In genomic region chr5:34858798-34859197, GRCh38 we compare ENCODE assay signal across 28 cellular contexts. TPM values are rescaled to one million over a fixed set of nuclear protein-coding genes. Genes with fewer than 3 reads are reported as not detected.
DNase-seq lines count a peak whose midpoint lies in the region; TF ChIP-seq lines count a peak whose summit lies in the region.
"Had no signal": no experiment of that assay in that cellular context is flagged by ENCODE, and none has a peak within 500 bp of the region (broad histone marks: within the 10 kb centered on the region; RNA-seq: fewer than 3 reads in every experiment).

No MANE protein-coding gene starts in this region.

- H3K9ac ChIP-seq in GM23248 (no peak overlapping the region), adipocyte (ENCODE audit: low read length) (no peak overlapping the region)

- H3K27me3 ChIP-seq in GM23248 (replicated peaks; ENCODE audit: insufficient read depth) = no peaks in the 10 kb centered on the region
- no peaks in the 10 kb centered on the region for H3K27me3 ChIP-seq in adipocyte (replicated peaks; ENCODE audit: control insufficient read depth, insufficient read depth, low read length)
- H3K27me3 ChIP-seq in tibial artery = no peaks in the 10 kb centered on the region
- H3K27me3 ChIP-seq: gastroesophageal sphincter, hepatocyte had no signal

- DNase-seq in GM23248 = peak; percentile 22
- DNase-seq in adipocyte (ENCODE audit: low read depth) = peak; percentile 56
- DNase-seq in fibroblast of the aortic adventitia (ENCODE audit: low read depth) = peak; percentile 73
- DNase-seq in tibial artery = no peak
- no peak for DNase-seq in foreskin melanocyte
- no peak for DNase-seq in T-helper 1 cell
- no peak for DNase-seq in NCI-H524 treated with DMSO at 0.1 percent for 48 hours (lab: John Stamatoyannopoulos, UW)
- DNase-seq: activated CD4-positive, alpha-beta T cell treated with anti-CD3 and anti-CD28 coated beads for 4 hours; activated CD8-positive, alpha-beta T cell treated with anti-CD3 and anti-CD28 coated beads, Interleukin-2, amount 10 ng/mL, durations not matched to agents 7 days and 5 days; aorta; COR-L47; DMS53; effector CD8-positive, alpha-beta T cell; HCEC 1CT; MV-4-11; NCI-H146; NCI-H82; SIG-M5; stimulated activated CD4-positive, alpha-beta T cell treated with anti-CD3 and anti-CD28 coated beads, Interleukin-1b, Interleukin-23, amount 100 ng/mL, for 48 hours; stimulated activated naive CD4-positive, alpha-beta T cell treated with Interleukin-2 at 50 U/mL for 16 hours; T-helper 9 cell had no signal

- H3K4me1 ChIP-seq in GM23248 (ENCODE audit: insufficient read depth) (no peaks in the 10 kb centered on the region), adipocyte (ENCODE audit: control insufficient read depth, insufficient read depth, low read length) (peaks cover 18% of the 10 kb centered on the region), tibial artery (peaks cover 0 to 41% (median 19%) of the 10 kb centered on the region in 4 donors)
- H3K4me1 ChIP-seq: gastroesophageal sphincter had no signal

- H3K27ac ChIP-seq in GM23248 (no peak overlapping the region), tibial artery (peak overlapping the region; percentile 17 to 58)
- H3K27ac ChIP-seq: C4-2B, coronary artery, gastroesophageal sphincter, hepatocyte, VCaP had no signal

- no peak overlapping the region for H3K4me2 ChIP-seq in GM23248 (ENCODE audit: unreplicated experiment)
- H3K4me2 ChIP-seq: hepatocyte had no signal

- H2AFZ ChIP-seq in GM23248 = no peak overlapping the region; the same call in 1 of the 2 replicates
- H2AFZ ChIP-seq: hepatocyte had no signal

- no peaks in the 10 kb centered on the region for H3K9me2 ChIP-seq in GM23248 (ENCODE audit: insufficient read depth)

- H3K9me3 ChIP-seq in GM23248 (ENCODE audit: low read depth) = no peaks in the 10 kb centered on the region
- no peaks in the 10 kb centered on the region for H3K9me3 ChIP-seq in adipocyte (ENCODE audit: control insufficient read depth, low read length)
- H3K9me3 ChIP-seq in tibial artery = no peaks in the 10 kb centered on the region
- H3K9me3 ChIP-seq: gastroesophageal sphincter had no signal

- no peaks in the 10 kb centered on the region for H3K79me2 ChIP-seq in GM23248 (ENCODE audit: insufficient read depth)
- H3K79me2 ChIP-seq: hepatocyte had no signal

- TF ChIP-seq CTCF in fibroblast of the aortic adventitia (IDR thresholded peaks at IDR 0.05; ENCODE audit: insufficient read depth, low read length) (no peak), tibial artery (IDR thresholded peaks at IDR 0.05) (no peak)

- H3K36me3 ChIP-seq in GM23248 (ENCODE audit: low read depth) (no peaks in the 10 kb centered on the region), adipocyte (ENCODE audit: control insufficient read depth, insufficient read depth, low read length, severe bottlenecking) (no peaks in the 10 kb centered on the region), tibial artery (no peaks in the 10 kb centered on the region)
- H3K36me3 ChIP-seq: gastroesophageal sphincter had no signal

- H3F3A ChIP-seq in GM23248 (ENCODE audit: insufficient read depth) = no peaks in the 10 kb centered on the region

- H3K4me3 ChIP-seq in GM23248 = no peak overlapping the region
- no peak overlapping the region for H3K4me3 ChIP-seq in adipocyte (ENCODE audit: low read length)
- H3K4me3 ChIP-seq in fibroblast of the aortic adventitia (ENCODE audit: low read depth, low read length) = no peak overlapping the region
- H3K4me3 ChIP-seq in tibial artery = no peak overlapping the region
- H3K4me3 ChIP-seq: coronary artery, gastroesophageal sphincter, hepatocyte, lung had no signal

- in situ Hi-C loops in GM23248 (cut with MboI) = no loop called here

- H4K20me1 ChIP-seq in GM23248 (ENCODE audit: insufficient read depth) = no peaks in the 10 kb centered on the region

- WGBS in GM23248 (ENCODE audit: low coverage in 1 of 2, low lambda C conversion rate in 2 of 2, missing lambda C conversion rate in 2 of 2), 2 experiments = 61 to 65% methylated on average over 2 of the region's 2 CpGs

- intact Hi-C loops in tibial artery (cut with DNase I; ENCODE audit: low total_unique reads) = no loop called here

RNA-seq across cellular contexts. Expression of gene TTC23L, which starts 19.8 kb away (rescaled TPM):
- under 0.01 TPM in 1 of 2 replicates, not detected in the other for total RNA-seq in GM23248 (2014; rRNA removed; shearing (Covaris generic))
- polyA plus RNA-seq in GM23248 (2016; fragmentation: Nextera tagmentation; extraction: Ambion mirVana) = not detected in 2 replicates
- 0.36 TPM in 1 of 2 replicates, not detected in the other for total RNA-seq in fibroblast of the aortic adventitia (ENCODE audit: low replicate concordance)
- total RNA-seq: activated CD8-positive, alpha-beta T cell treated with anti-CD3 and anti-CD28 coated beads, Interleukin-2, amount 10 ng/mL, durations not matched to agents 7 days and 5 days; LHCN-M2 had no signal
- polyA plus RNA-seq: hepatocyte had no signal

RNA-seq across cellular contexts. Expression of gene RAD1, which starts 56.5 kb away (rescaled TPM):
- total RNA-seq in GM23248 (2014; rRNA removed; shearing (Covaris generic)) = 26.3 and 42.9 TPM in 2 replicates
- 53.6 and 56.4 TPM in 2 replicates for polyA plus RNA-seq in GM23248 (2016; fragmentation: Nextera tagmentation; extraction: Ambion mirVana)
- total RNA-seq in fibroblast of the aortic adventitia (ENCODE audit: low replicate concordance) = 14.7 and 38.6 TPM in 2 replicates

RNA-seq across cellular contexts. Expression of gene BRIX1, which starts 56.7 kb away (rescaled TPM):
- total RNA-seq in GM23248 (2014; rRNA removed; shearing (Covaris generic)) = 22.5 and 39.7 TPM in 2 replicates
- polyA plus RNA-seq in GM23248 (2016; fragmentation: Nextera tagmentation; extraction: Ambion mirVana) = 45.8 and 49.6 TPM in 2 replicates
- total RNA-seq in fibroblast of the aortic adventitia (ENCODE audit: low replicate concordance) = 31.3 and 41.9 TPM in 2 replicates

Comparison
In these comparisons a context has a peak if more than half of its experiments do, and no peak if none do; other contexts are left out.
1. DNase-seq: peak in GM23248 (single experiment), adipocyte (single experiment) and fibroblast of the aortic adventitia (single experiment); none in tibial artery (0 of 2), foreskin melanocyte (single experiment), T-helper 1 cell (0 of 5) and NCI-H524 treated with DMSO at 0.1 percent for 48 hours (single experiment).